9 cellular contexts compared by ENCODE assay signal in genomic region chr3:152322756-152323155, GRCh38. TPM values are rescaled to one million over a fixed set of nuclear protein-coding genes. Genes with fewer than 3 reads are reported as not detected.
A peak's percentile ranks its signal among the peaks of the same experiment; 100 is the strongest.
DNase-seq lines count a peak whose midpoint lies in the region; ATAC-seq, FAIRE-seq and TF ChIP-seq lines count a peak whose summit lies in the region.
"Had no signal": no experiment of that assay in that cellular context is flagged by ENCODE, and none has a peak within 500 bp of the region (broad histone marks: within the 10 kb centered on the region; RNA-seq: fewer than 3 reads in every experiment).

No MANE protein-coding gene starts in this region.

- H3K27me3 Mint-ChIP-seq in glutamatergic neuron (ENCODE audit: unreplicated experiment) = no peaks in the 10 kb centered on the region

- no peak for TF ChIP-seq POLR2A in GM12892 (IDR thresholded peaks at IDR 0.05; ENCODE audit: low read depth, low read length)

- no peak for TF ChIP-seq CTCF in glutamatergic neuron (IDR thresholded peaks at IDR 0.05; ENCODE audit: partially characterized antibody, unreplicated experiment)

- DNase-seq in GM12892 (ENCODE audit: insufficient read length) (no peak), NOMO-1 treated with DMSO at 0.1 percent for 48 hours (lab: John Stamatoyannopoulos, UW; ENCODE audit: unreplicated experiment) (peak; percentile 85), left ventricle myocardium superior (no peak), glutamatergic neuron (no peak), SHP77 treated with DMSO at 0.1 percent for 48 hours (lab: John Stamatoyannopoulos, UW) (no peak), islet precursor cell (no peak), NCI-H1694 treated with DMSO at 0.1 percent for 48 hours (lab: John Stamatoyannopoulos, UW) (no peak)

- no peak overlapping the region for H3K4me3 Mint-ChIP-seq in glutamatergic neuron (ENCODE audit: unreplicated experiment)

- no peaks in the 10 kb centered on the region for H3K9me3 Mint-ChIP-seq in glutamatergic neuron (ENCODE audit: unreplicated experiment)
- H3K9me3 Mint-ChIP-seq: activated naive CD4-positive, alpha-beta T cell treated with anti-CD3 and anti-CD28 coated beads, Interleukin-2, amount 50 U/mL, for 72 hours had no signal

- FAIRE-seq in GM12892 (lab: Jason Lieb, UNC) = peak; percentile 90

- ATAC-seq in GM21825 (IDR thresholded peaks at IDR 0.05; ENCODE audit: unreplicated experiment) = peak; percentile 54
- peak; percentile 35 for ATAC-seq in left ventricle myocardium superior

- peaks cover 21% of the 10 kb centered on the region for H3K4me1 Mint-ChIP-seq in glutamatergic neuron (ENCODE audit: low read depth, unreplicated experiment)

- intact Hi-C loops in left ventricle myocardium superior (cut with micrococcal nuclease) = no loop called here

- H3K36me3 Mint-ChIP-seq in glutamatergic neuron (ENCODE audit: unreplicated experiment) = no peaks in the 10 kb centered on the region

- no peak overlapping the region for H3K27ac Mint-ChIP-seq in glutamatergic neuron (ENCODE audit: unreplicated experiment)

RNA-seq across cellular contexts. Expression of gene MBNL1, which starts 54.0 kb away (rescaled TPM):
- 140 TPM for polyA plus RNA-seq in GM12892 (2012; ENCODE audit: missing spikeins)
- total RNA-seq in left ventricle myocardium superior (172 TPM), glutamatergic neuron (ENCODE audit: unreplicated experiment) (36.6 TPM)
